ENCODE assay signal across 8 cellular contexts in genomic region chr5:154071799-154072781, GRCh38. TPM values are rescaled to one million over a fixed set of nuclear protein-coding genes. Genes with fewer than 3 reads are reported as not detected.
DNase-seq lines count a peak whose midpoint lies in the region; ATAC-seq, FAIRE-seq and TF ChIP-seq lines count a peak whose summit lies in the region.

No MANE protein-coding gene starts in this region.

- peak overlapping the region; percentile 33 for H2AFZ ChIP-seq in endothelial cell of umbilical vein (ENCODE audit: low read depth, low read length)

- peak overlapping the region; percentile 7 for H3K4me2 ChIP-seq in endothelial cell of umbilical vein (ENCODE audit: insufficient read depth, low read length)

- H3K4me3 Mint-ChIP-seq in activated CD8-positive, alpha-beta memory T cell treated with anti-CD3 and anti-CD28 coated beads, Interleukin-2, amount 10 ng/mL, durations not matched to agents 7 days and 5 days: peak overlapping the region; percentile 38

- H3K79me2 ChIP-seq in endothelial cell of umbilical vein (ENCODE audit: control insufficient read depth, insufficient read depth, low read length): no peaks in the 10 kb centered on the region

- no peak overlapping the region for H3K27ac ChIP-seq in endothelial cell of umbilical vein (ENCODE audit: insufficient read depth, low read depth, low read length)

- FAIRE-seq in endothelial cell of umbilical vein (lab: Jason Lieb, UNC): peak; percentile 92

- H3K4me1 ChIP-seq in endothelial cell of umbilical vein (ENCODE audit: control insufficient read depth, extremely low read depth, insufficient read depth, low read length): no peaks in the 10 kb centered on the region

- CTCF ChIA-PET in activated CD8-positive, alpha-beta memory T cell treated with anti-CD3 and anti-CD28 coated beads, Interleukin-2, amount 10 ng/mL, durations not matched to agents 7 days and 5 days (lab: Charles Lee): interaction anchor here (0.7 to 6.2 kb wide), 60 partner anchors 8 to 568 kb away, joined by 3 to 199 read pairs (median 4); partner anchors contain the start of genes FAM114A2, GALNT10 and MFAP3
- CTCF ChIA-PET in endothelial cell of umbilical vein (lab: Charles Lee): interaction anchor here (0.6 to 8.4 kb wide), 71 partner anchors 8 to 568 kb away, joined by 3 to 175 read pairs (median 5); partner anchors contain the start of genes FAM114A2, GALNT10 and MFAP3

- in situ Hi-C loops in Caki2 (cut with HindIII; ENCODE audit: low pct_unique_long_range_greater_than_20kb, low sequenced_read_pairs): no loop called here

- no peaks in the 10 kb centered on the region for H3K9me3 ChIP-seq in endothelial cell of umbilical vein (replicated peaks; ENCODE audit: control insufficient read depth, insufficient read depth, low read length)

- H3K27me3 ChIP-seq in endothelial cell of umbilical vein (ENCODE audit: control insufficient read depth in 2 of 2, insufficient read depth in 2 of 2, low read length in 2 of 2): peaks cover 0 to 1% of the 10 kb centered on the region in 2 experiments

- no peak for TF ChIP-seq POLR2A in endothelial cell of umbilical vein (IDR thresholded peaks at IDR 0.05; ENCODE audit: low read depth, low read length)

- no peak overlapping the region for H3K4me3 ChIP-seq in endothelial cell of umbilical vein (replicated peaks in 1 of 3; ENCODE audit: insufficient read depth in 1 of 3, low read depth in 1 of 3, low read length in 3 of 3)

- no peaks in the 10 kb centered on the region for H3K9me1 ChIP-seq in endothelial cell of umbilical vein (replicated peaks; ENCODE audit: control insufficient read depth, extremely low read depth, insufficient read depth, low read length)

- dilution Hi-C loops in endothelial cell of umbilical vein (cut with MboI; ENCODE audit: extremely low pct_ligation_motif_present, low sequenced_read_pairs): no loop called here

- no peaks in the 10 kb centered on the region for H3K36me3 ChIP-seq in endothelial cell of umbilical vein (ENCODE audit: control insufficient read depth in 2 of 2, extremely low read depth in 1 of 2, insufficient read depth in 2 of 2, low read length in 2 of 2)

- POLR2A ChIA-PET in endothelial cell of umbilical vein (lab: Charles Lee): interaction anchor here (1.6 kb wide), 1 partner anchor 333 kb away, joined by 4 read pairs; no protein-coding TSS in a partner anchor

- peak overlapping the region; percentile 84 for H3K27ac Mint-ChIP-seq in activated CD8-positive, alpha-beta memory T cell treated with anti-CD3 and anti-CD28 coated beads, Interleukin-2, amount 10 ng/mL, durations not matched to agents 7 days and 5 days

- H3K36me3 Mint-ChIP-seq in activated CD8-positive, alpha-beta memory T cell treated with anti-CD3 and anti-CD28 coated beads, Interleukin-2, amount 10 ng/mL, durations not matched to agents 7 days and 5 days: peaks cover 3% of the 10 kb centered on the region

- peak; percentile 84 to 92 for TF ChIP-seq CTCF in endothelial cell of umbilical vein (IDR thresholded peaks at IDR 0.05; ENCODE audit: extremely low read depth in 1 of 2, insufficient read depth in 1 of 2, low read depth in 1 of 2, low read length in 2 of 2)

- intact Hi-C loops in endothelial cell of umbilical vein (cut with micrococcal nuclease): loop anchor here (1.0 to 2.0 kb wide), 10 partner anchors 98 to 569 kb away; partner anchors contain the start of gene SAP30L

- peaks cover 53% of the 10 kb centered on the region for H3K4me1 Mint-ChIP-seq in activated CD8-positive, alpha-beta memory T cell treated with anti-CD3 and anti-CD28 coated beads, Interleukin-2, amount 10 ng/mL, durations not matched to agents 7 days and 5 days

- DNase-seq in Caki2 (ENCODE audit: low read depth) (peak; percentile 65), NOMO-1 treated with dmso at 0.1 percent for 144 hours (lab: John Stamatoyannopoulos, UW; ENCODE audit: unreplicated experiment) (peak; percentile 57), endothelial cell of umbilical vein (ENCODE audit: low read depth, low spot score) (peak; percentile 82), myocyte (ENCODE audit: low read depth) (peak; percentile 83)
- peak; percentile 92 for DNase-seq in activated CD8-positive, alpha-beta memory T cell treated with anti-CD3 and anti-CD28 coated beads, Interleukin-2, amount 10 ng/mL, durations not matched to agents 7 days and 5 days
- DNase-seq in stimulated activated CD8-positive, alpha-beta memory T cell treated with anti-CD3 and anti-CD28 coated beads, Interleukin-4, amount 100 ng/mL, for 48 hours: peak; percentile 93

- ATAC-seq in GM19467 (IDR thresholded peaks at IDR 0.05; ENCODE audit: unreplicated experiment): peak; percentile 95
- peak; percentile 91 for ATAC-seq in HG03558 (IDR thresholded peaks at IDR 0.05; ENCODE audit: extremely low read depth, unreplicated experiment)
- peak; percentile 87 for ATAC-seq in activated CD8-positive, alpha-beta memory T cell treated with anti-CD3 and anti-CD28 coated beads, Interleukin-2, amount 10 ng/mL, durations not matched to agents 7 days and 5 days

- H3K9me3 Mint-ChIP-seq in activated CD8-positive, alpha-beta memory T cell treated with anti-CD3 and anti-CD28 coated beads, Interleukin-2, amount 10 ng/mL, durations not matched to agents 7 days and 5 days (ENCODE audit: low read depth): no peaks in the 10 kb centered on the region

- H4K20me1 ChIP-seq in endothelial cell of umbilical vein (replicated peaks; ENCODE audit: control insufficient read depth, extremely low read depth, insufficient read depth, low read length): no peaks in the 10 kb centered on the region

- no TSS peak for BruUV-seq in endothelial cell of umbilical vein (replicated peaks; lab: Mats Ljungman, UMichigan)

- H3K9ac ChIP-seq in endothelial cell of umbilical vein (replicated peaks; ENCODE audit: extremely low read depth, insufficient read depth, low read length): no peak overlapping the region

- no peaks in the 10 kb centered on the region for H3K27me3 Mint-ChIP-seq in activated CD8-positive, alpha-beta memory T cell treated with anti-CD3 and anti-CD28 coated beads, Interleukin-2, amount 10 ng/mL, durations not matched to agents 7 days and 5 days

TF ChIP-seq in endothelial cell of umbilical vein, 7 proteins besides CTCF, POLR2A, EP300 and RAD21:
- no peak for TF ChIP-seq MYC (IDR thresholded peaks at IDR 0.05; ENCODE audit: low read depth, low read length)
- TF ChIP-seq POLR2AphosphoS5 (IDR thresholded peaks at IDR 0.05; ENCODE audit: insufficient read depth, low read depth, low read length): no peak
- TF ChIP-seq FOS (IDR thresholded peaks at IDR 0.05; ENCODE audit: borderline replicate concordance, insufficient read depth, low read length): no peak
- TF ChIP-seq JUN (IDR thresholded peaks at IDR 0.05; ENCODE audit: borderline replicate concordance, insufficient read depth, insufficient read length, low read depth): no peak
- TF ChIP-seq MAX (IDR thresholded peaks at IDR 0.05; ENCODE audit: insufficient read depth, insufficient read length): no peak
- TF ChIP-seq GATA2 (IDR thresholded peaks at IDR 0.05; ENCODE audit: insufficient read depth, insufficient read length, low read depth, low read length): no peak
- TF ChIP-seq EZH2 (IDR thresholded peaks at IDR 0.05; ENCODE audit: borderline replicate concordance, low read depth, low read length, severe bottlenecking): no peak
TF ChIP-seq in endothelial cell of umbilical vein: peak in this region for 0.

RNA-seq across cellular contexts. Expression of gene MFAP3, which starts 33.3 kb away (rescaled TPM):
- total RNA-seq in Caki2 (2014; rRNA removed; shearing (Covaris generic); ENCODE audit: low replicate concordance): 18.2 and 27.0 TPM in 2 replicates
- 10 to 100 TPM; 23.3 to 26.1 TPM for total RNA-seq in activated CD8-positive, alpha-beta memory T cell treated with anti-CD3 and anti-CD28 coated beads, Interleukin-2, amount 10 ng/mL, durations not matched to agents 7 days and 5 days
- total RNA-seq in endothelial cell of umbilical vein (31.7 and 35.3 TPM in 2 replicates), myocyte (89.5 and 102 TPM in 2 replicates)
- 18.2 and 19.5 TPM in 2 replicates for polyA plus RNA-seq in endothelial cell of umbilical vein
- 13.5 and 16.7 TPM in 2 replicates for polyA plus RNA-seq in endothelial cell of umbilical vein (2011; cell fraction: cytosol; rRNA removed)
- polyA plus RNA-seq in endothelial cell of umbilical vein (2011; cell fraction: nucleus; rRNA removed): 14.6 and 16.9 TPM in 2 replicates
- polyA plus RNA-seq in endothelial cell of umbilical vein (2012): 25.2 and 29.6 TPM in 2 replicates
- polyA minus RNA-seq in endothelial cell of umbilical vein: 75.7 and 94.0 TPM in 2 replicates
- polyA minus RNA-seq in endothelial cell of umbilical vein (2011; cell fraction: cytosol; rRNA and poly(A)+ RNA removed): 35.5 TPM
- 45.0 and 69.3 TPM in 2 replicates for polyA minus RNA-seq in endothelial cell of umbilical vein (2011; cell fraction: nucleus; rRNA and poly(A)+ RNA removed)
- 29.3 TPM for polyA plus RNA-seq in myocyte (2012)

RNA-seq across cellular contexts. Expression of gene FAM114A2, which starts 33.4 kb away (rescaled TPM):
- 20.9 and 38.7 TPM in 2 replicates for total RNA-seq in Caki2 (2014; rRNA removed; shearing (Covaris generic); ENCODE audit: low replicate concordance)
- total RNA-seq in activated CD8-positive, alpha-beta memory T cell treated with anti-CD3 and anti-CD28 coated beads, Interleukin-2, amount 10 ng/mL, durations not matched to agents 7 days and 5 days: 10 to 100 TPM; 22.3 to 27.0 TPM
- total RNA-seq in endothelial cell of umbilical vein: 26.6 and 31.3 TPM in 2 replicates
- polyA plus RNA-seq in endothelial cell of umbilical vein: 7.7 and 9.6 TPM in 2 replicates
- polyA plus RNA-seq in endothelial cell of umbilical vein (2011; cell fraction: cytosol; rRNA removed): 11.7 and 13.2 TPM in 2 replicates
- 20.7 and 21.1 TPM in 2 replicates for polyA plus RNA-seq in endothelial cell of umbilical vein (2011; cell fraction: nucleus; rRNA removed)
- polyA plus RNA-seq in endothelial cell of umbilical vein (2012): 15.7 and 24.0 TPM in 2 replicates
- 19.8 and 28.5 TPM in 2 replicates for polyA minus RNA-seq in endothelial cell of umbilical vein
- polyA minus RNA-seq in endothelial cell of umbilical vein (2011; cell fraction: cytosol; rRNA and poly(A)+ RNA removed): 5.7 TPM
- 23.7 and 25.1 TPM in 2 replicates for polyA minus RNA-seq in endothelial cell of umbilical vein (2011; cell fraction: nucleus; rRNA and poly(A)+ RNA removed)
- 19.4 and 27.6 TPM in 2 replicates for total RNA-seq in myocyte
- polyA plus RNA-seq in myocyte (2012): 19.1 TPM
